In the genomic region with DNA sequence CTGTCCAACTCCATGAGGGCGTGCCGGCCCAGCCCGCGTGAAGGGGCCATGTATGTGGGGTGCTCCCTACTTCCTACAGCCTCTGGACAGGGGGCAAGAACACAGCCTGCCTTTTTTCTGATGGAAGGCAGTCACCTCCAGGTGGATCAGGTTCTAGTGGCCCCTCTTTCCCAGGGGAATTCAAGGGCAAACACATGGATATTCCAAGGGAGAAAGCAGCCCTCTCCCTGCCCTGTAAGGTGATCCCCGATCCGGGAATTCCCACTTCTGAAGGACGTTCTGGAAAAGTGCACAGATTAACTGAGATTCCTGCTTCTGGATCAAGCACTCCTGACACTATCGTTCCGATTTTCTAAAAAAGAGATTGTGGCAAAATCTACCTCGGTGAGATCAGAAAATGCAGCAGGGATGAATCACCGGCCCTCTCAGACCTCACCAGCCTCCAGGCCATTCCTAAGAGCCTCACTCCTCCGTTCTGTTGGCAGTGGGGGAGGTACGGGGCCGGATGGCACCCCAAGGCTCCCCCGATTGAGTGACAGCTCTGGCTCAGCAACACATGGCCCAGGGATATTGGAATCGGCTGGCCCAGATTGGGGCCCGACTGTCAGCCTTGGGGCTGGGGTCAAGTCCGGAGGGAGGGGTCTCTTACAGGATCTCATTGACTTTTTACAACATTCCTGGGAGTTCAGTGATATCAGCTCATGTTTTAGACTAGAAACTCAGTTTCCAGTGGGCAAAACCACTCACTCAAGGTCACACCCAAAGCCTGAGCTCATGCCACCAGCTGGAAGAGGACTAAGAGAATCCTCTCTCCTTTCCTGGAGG, we compare ENCODE assay signal across 8 cellular contexts. TPM values are rescaled to one million over a fixed set of nuclear protein-coding genes. Genes with fewer than 3 reads are reported as not detected.
A peak's percentile ranks its signal among the peaks of the same experiment; 100 is the strongest.
DNase-seq lines count a peak whose midpoint lies in the region; ATAC-seq lines count a peak whose summit lies in the region.

No MANE protein-coding gene starts in this region.

- H3K27me3 ChIP-seq in skeletal muscle tissue (ENCODE audit: control insufficient read depth in 3 of 3, insufficient read depth in 3 of 3, low read length in 3 of 3): peaks cover 2 to 12% (median 8%) of the 10 kb centered on the region in 3 donors

- peak overlapping the region in 2 of 3 donors; percentile 30 to 65 for H3K9ac ChIP-seq in skeletal muscle tissue (ENCODE audit: low read depth in 1 of 3, low read length in 3 of 3)

- peak; percentile 89 for DNase-seq in HCEC 1CT
- DNase-seq in T1000 (lab: John Stamatoyannopoulos, UW): peak; percentile 77
- DNase-seq in Right ventricle myocardium superior: no peak
- no peak for DNase-seq in KG1 (lab: John Stamatoyannopoulos, UW)

- ATAC-seq in Right ventricle myocardium superior (ENCODE audit: poor library complexity) (peak; percentile 1), HG03571 (IDR thresholded peaks at IDR 0.05; ENCODE audit: unreplicated experiment) (no peak), HG03108 (IDR thresholded peaks at IDR 0.05; ENCODE audit: unreplicated experiment) (no peak), HG02588 (IDR thresholded peaks at IDR 0.05; ENCODE audit: unreplicated experiment) (no peak)

- H3K4me1 ChIP-seq in skeletal muscle tissue (ENCODE audit: control insufficient read depth in 3 of 3, insufficient read depth in 3 of 3, low read length in 3 of 3): peaks cover 4 to 16% (median 10%) of the 10 kb centered on the region in 3 donors

- H3K4me3 ChIP-seq in skeletal muscle tissue (ENCODE audit: low read length in 3 of 3): peak overlapping the region in 1 of 3 donors; percentile 68

- no peaks in the 10 kb centered on the region for H3K9me3 ChIP-seq in skeletal muscle tissue (ENCODE audit: control insufficient read depth in 3 of 3, low read length in 3 of 3)

- no peaks in the 10 kb centered on the region for H3K36me3 ChIP-seq in skeletal muscle tissue (ENCODE audit: control insufficient read depth in 3 of 3, insufficient read depth in 3 of 3, low read length in 3 of 3)

- intact Hi-C loops in Right ventricle myocardium superior (cut with DNase I): no loop called here

- H3K27ac ChIP-seq in skeletal muscle tissue (ENCODE audit: low read depth, low read length): peak overlapping the region; percentile 47

RNA-seq across cellular contexts. Expression of a gene that starts 12.3 kb away (rescaled TPM):
- total RNA-seq in Right ventricle myocardium superior (0.48 TPM), skeletal muscle tissue (not detected)

RNA-seq across cellular contexts. Expression of a gene that starts 13.1 kb away (rescaled TPM):
- total RNA-seq in Right ventricle myocardium superior: 6.7 TPM
- 12.5 TPM for total RNA-seq in skeletal muscle tissue

RNA-seq across cellular contexts. Expression of a gene that starts 35.3 kb away (rescaled TPM):
- total RNA-seq in Right ventricle myocardium superior (39.5 TPM), skeletal muscle tissue (19.3 TPM)

RNA-seq across cellular contexts. Expression of a gene that starts 40.5 kb away (rescaled TPM):
- 6.9 TPM for total RNA-seq in Right ventricle myocardium superior
- total RNA-seq in skeletal muscle tissue: 3.7 TPM

RNA-seq across cellular contexts. Expression of a gene that starts 49.2 kb away (rescaled TPM):
- total RNA-seq in Right ventricle myocardium superior (9.5 TPM), skeletal muscle tissue (9.4 TPM)

Comparison
In these comparisons a context has a peak if more than half of its experiments do, and no peak if none do; other contexts are left out.
1. DNase-seq: peak in HCEC 1CT (single experiment) and T1000 (single experiment); none in Right ventricle myocardium superior (single experiment) and KG1 (single experiment).